In the genomic region with DNA sequence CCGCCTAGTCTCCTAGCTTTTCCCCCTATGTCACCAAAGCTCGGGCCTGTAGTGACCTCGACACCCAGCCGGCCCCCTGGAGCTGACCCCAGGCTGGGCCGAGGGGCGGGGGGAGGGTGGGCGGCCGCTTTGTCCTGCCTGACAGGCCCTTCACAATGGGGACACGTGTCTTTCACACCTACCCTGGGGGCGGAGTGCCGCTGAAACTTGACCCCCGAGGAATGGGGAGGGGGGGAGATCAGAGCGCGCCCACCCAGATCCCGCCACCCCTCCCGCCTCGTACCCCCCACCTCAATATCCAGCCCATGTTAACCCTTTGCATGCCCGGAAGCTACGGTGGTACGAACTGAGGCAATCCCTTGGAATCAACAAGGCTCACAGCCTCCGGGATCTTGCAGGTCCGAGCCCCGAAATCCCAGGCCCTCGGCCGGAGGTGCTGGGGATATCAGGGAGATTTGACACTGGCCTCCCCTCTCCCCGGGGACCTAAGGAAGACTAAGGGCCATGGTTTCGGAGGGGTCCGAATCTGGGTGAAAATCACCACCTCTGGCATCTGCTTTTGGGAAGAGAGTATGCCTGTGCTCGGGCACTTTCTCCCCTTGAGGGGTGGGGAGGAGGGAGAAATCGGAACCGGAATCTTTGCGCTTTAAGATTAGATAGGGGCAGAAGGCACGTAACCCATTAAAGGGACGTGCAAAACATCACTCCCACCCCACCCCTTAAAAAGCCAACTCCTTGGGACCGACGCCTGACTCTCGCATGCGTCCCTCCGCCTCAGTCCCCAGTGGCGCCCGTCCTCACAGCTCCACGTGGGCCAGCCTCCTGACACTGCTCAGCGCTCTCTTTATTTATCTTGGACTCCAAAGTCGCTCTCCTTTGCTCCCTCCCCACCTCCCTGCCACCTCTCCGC, we compare ENCODE assay signal across 8 cellular contexts. TPM values are rescaled to one million over a fixed set of nuclear protein-coding genes. Genes with fewer than 3 reads are reported as not detected.
DNase-seq lines count a peak whose midpoint lies in the region; ATAC-seq and TF ChIP-seq lines count a peak whose summit lies in the region.

No MANE protein-coding gene starts in this region.

- H3K9me3 Mint-ChIP-seq in HFFc6 (no peaks in the 10 kb centered on the region), memory B cell (no peaks in the 10 kb centered on the region)

- CTCF ChIA-PET in RWPE1 (lab: Yijun Ruan, JAX): interaction anchor here (1.8 kb wide), 1 partner anchor 120 kb away, joined by 6 read pairs; no protein-coding TSS in a partner anchor

- H3K27me3 Mint-ChIP-seq in HFFc6 (ENCODE audit: insufficient read depth): peaks cover under 1% of the 10 kb centered on the region; the same call in 1 of the 2 replicates
- H3K27me3 Mint-ChIP-seq in memory B cell: peaks cover 33% of the 10 kb centered on the region

- no peak for ATAC-seq in memory B cell (ENCODE audit: low read depth)
- ATAC-seq in HG03135 (IDR thresholded peaks at IDR 0.05; ENCODE audit: unreplicated experiment): no peak

- H3K27ac Mint-ChIP-seq in HFFc6 (peak overlapping the region; percentile 74), memory B cell (no peak overlapping the region)

- POLR2A ChIA-PET in RWPE1 (lab: Yijun Ruan, JAX; ENCODE audit: low non-redundant PET): interaction anchor here (0.6 kb wide), 1 partner anchor 313 kb away, joined by 4 read pairs; no protein-coding TSS in a partner anchor

- peaks cover 39% of the 10 kb centered on the region for H3K4me1 Mint-ChIP-seq in HFFc6 (ENCODE audit: low read depth)
- peaks cover 15% of the 10 kb centered on the region for H3K4me1 Mint-ChIP-seq in memory B cell

- H3K36me3 Mint-ChIP-seq in HFFc6 (ENCODE audit: low read depth): no peaks in the 10 kb centered on the region
- H3K36me3 Mint-ChIP-seq in memory B cell: no peaks in the 10 kb centered on the region

- no peak overlapping the region for H3K27ac ChIP-seq in RWPE1

- peak overlapping the region; percentile 85 for H3K4me3 Mint-ChIP-seq in HFFc6
- H3K4me3 Mint-ChIP-seq in memory B cell: peak overlapping the region; percentile 58

- peak; percentile 8 for DNase-seq in AG08395 (ENCODE audit: low spot score)
- peak; percentile 59 for DNase-seq in HFFc6
- peak; percentile 34 for DNase-seq in activated naive CD4-positive, alpha-beta T cell treated with anti-CD3 and anti-CD28 coated beads, Interleukin-2, amount 50 U/mL, for 16 hours
- no peak for DNase-seq in memory B cell (ENCODE audit: low spot score in 2 of 2)
- DNase-seq in COLO668 (lab: John Stamatoyannopoulos, UW; ENCODE audit: unreplicated experiment): no peak
- DNase-seq in NCI-H1694 treated with DMSO at 0.1 percent for 48 hours (lab: John Stamatoyannopoulos, UW): no peak
- no peak for DNase-seq in RWPE1 (ENCODE audit: low spot score)

- TF ChIP-seq CTCF in HFFc6 (IDR thresholded peaks at IDR 0.05) (no peak), RWPE1 (conservative IDR thresholded peaks at IDR 0.05; ENCODE audit: low read depth) (no peak)

RNA-seq across cellular contexts. Expression of gene NOG, which starts 2.6 kb away (rescaled TPM):
- total RNA-seq in HFFc6 (2021; fragmentation: NEBNext Ultra II Directional; extraction: Animal tissue kit (Norgen Biotek cat#: 25700)): 10 to 100 TPM; 18.3 to 21.2 (median 19.4) TPM

Comparison
In these comparisons a context has a peak if more than half of its experiments do, and no peak if none do; other contexts are left out.
1. DNase-seq: peak in AG08395 (single experiment), HFFc6 (single experiment) and activated naive CD4-positive, alpha-beta T cell treated with anti-CD3 and anti-CD28 coated beads, Interleukin-2, amount 50 U/mL, for 16 hours (single experiment); none in memory B cell (0 of 2), COLO668 (single experiment), NCI-H1694 treated with DMSO at 0.1 percent for 48 hours (single experiment) and RWPE1 (single experiment).